ENCODE assay signal across 8 cellular contexts in the genomic region with DNA sequence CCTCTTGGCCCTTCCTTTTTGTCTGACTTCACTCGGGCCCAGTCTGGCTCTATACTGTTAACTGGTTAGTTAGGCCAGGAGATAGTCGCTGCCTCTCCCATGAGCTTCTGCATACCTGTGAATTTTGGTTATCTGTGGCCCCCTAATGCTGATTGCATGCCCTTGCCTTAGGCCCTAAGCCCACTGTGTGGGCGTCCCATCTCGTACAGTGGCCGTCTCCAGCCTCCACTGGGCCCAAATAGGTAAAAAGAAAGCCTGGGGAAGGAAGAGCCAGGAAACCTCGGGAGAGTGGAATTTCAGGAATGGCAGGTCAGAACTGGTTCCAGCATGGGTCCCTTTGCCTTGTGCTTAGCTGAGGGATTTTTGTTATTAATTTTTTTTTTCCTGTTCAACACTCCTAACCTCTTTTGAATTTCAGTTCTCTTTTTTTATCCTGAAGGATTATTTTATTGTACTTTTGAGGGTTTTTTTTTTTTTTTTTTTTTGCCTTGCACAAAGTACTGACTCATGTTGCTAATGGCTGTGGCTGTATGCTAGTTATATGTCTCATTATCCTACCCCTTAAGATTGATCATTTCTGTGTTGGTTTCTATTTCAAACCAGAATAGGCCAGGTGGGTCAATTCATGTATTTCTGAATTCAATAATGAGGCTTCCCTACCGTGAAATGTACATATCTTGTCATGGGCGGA. TPM values are rescaled to one million over a fixed set of nuclear protein-coding genes. Genes with fewer than 3 reads are reported as not detected.
A peak's percentile ranks its signal among the peaks of the same experiment; 100 is the strongest.
DNase-seq lines count a peak whose midpoint lies in the region; ATAC-seq and TF ChIP-seq lines count a peak whose summit lies in the region.

No MANE protein-coding gene starts in this region.

- H3K4me1 Mint-ChIP-seq in stimulated activated naive CD8-positive, alpha-beta T cell treated with anti-CD3 and anti-CD28 coated beads, Interleukin-15, Interleukin-2, amounts not matched to agents 100 ng/mL and 50 ng/mL, for 24 hours (ENCODE audit: low read depth): peaks cover 76% of the 10 kb centered on the region

- H3K27me3 Mint-ChIP-seq in stimulated activated naive CD8-positive, alpha-beta T cell treated with anti-CD3 and anti-CD28 coated beads, Interleukin-15, Interleukin-2, amounts not matched to agents 100 ng/mL and 50 ng/mL, for 24 hours: no peaks in the 10 kb centered on the region

- TF ChIP-seq POLR2A in adrenal gland (IDR thresholded peaks at IDR 0.05): no peak

- H3K36me3 Mint-ChIP-seq in stimulated activated naive CD8-positive, alpha-beta T cell treated with anti-CD3 and anti-CD28 coated beads, Interleukin-15, Interleukin-2, amounts not matched to agents 100 ng/mL and 50 ng/mL, for 24 hours (ENCODE audit: low read depth): peaks cover 37% of the 10 kb centered on the region

- H3K9me3 Mint-ChIP-seq in stimulated activated naive CD8-positive, alpha-beta T cell treated with anti-CD3 and anti-CD28 coated beads, Interleukin-15, Interleukin-2, amounts not matched to agents 100 ng/mL and 50 ng/mL, for 24 hours: no peaks in the 10 kb centered on the region

- DNase-seq in stimulated activated naive CD8-positive, alpha-beta T cell treated with anti-CD3 and anti-CD28 coated beads, Interleukin-15, Interleukin-2, amounts not matched to agents 100 U/mL and 50 U/mL, for 24 hours: no peak
- DNase-seq in adrenal gland: no peak
- DNase-seq in left lung: no peak
- peak in 1 of 2 donors; percentile 15 for DNase-seq in aorta
- DNase-seq in germinal center (ENCODE audit: low spot score): no peak
- DNase-seq in foreskin melanocyte: no peak

- H3K9me3 ChIP-seq in adrenal gland (replicated peaks in 1 of 3) (no peaks in the 10 kb centered on the region), left lung (no peaks in the 10 kb centered on the region), aorta (ENCODE audit: control insufficient read depth, low read length) (no peaks in the 10 kb centered on the region)

- peak overlapping the region; percentile 89 for H3K4me3 Mint-ChIP-seq in stimulated activated naive CD8-positive, alpha-beta T cell treated with anti-CD3 and anti-CD28 coated beads, Interleukin-15, Interleukin-2, amounts not matched to agents 100 ng/mL and 50 ng/mL, for 24 hours

- no peak for ATAC-seq in stimulated activated naive CD8-positive, alpha-beta T cell treated with anti-CD3 and anti-CD28 coated beads, Interleukin-15, Interleukin-2, amounts not matched to agents 100 U/mL and 50 U/mL, for 24 hours
- peak; percentile 7 for ATAC-seq in left lung
- ATAC-seq in aorta (ENCODE audit: low FRiP score): no peak
- ATAC-seq in HG02623 (IDR thresholded peaks at IDR 0.05; ENCODE audit: unreplicated experiment): no peak

- WGBS in adrenal gland, 4 donors: 29 to 36% (median 35%) methylated on average over 8 of the region's 8 CpGs
- WGBS in aorta, 2 donors: 20 to 25% methylated on average over 8 of the region's 8 CpGs

- H3K4me1 ChIP-seq in adrenal gland (replicated peaks in 1 of 2) (peaks cover 47 to 76% of the 10 kb centered on the region in 2 donors), left lung (peaks cover 51 to 81% of the 10 kb centered on the region in 2 donors), aorta (ENCODE audit: control insufficient read depth in 1 of 2, insufficient read depth in 2 of 2, low read length in 2 of 2) (peaks cover 4 to 12% of the 10 kb centered on the region in 2 donors)

- TF ChIP-seq CTCF in adrenal gland (IDR thresholded peaks at IDR 0.05): no peak
- TF ChIP-seq CTCF in left lung (IDR thresholded peaks at IDR 0.05): no peak

- intact Hi-C loops in adrenal gland (cut with DNase I): loop anchor here in 1 of 2 donors (10.0 kb wide), 1 partner anchor 78 kb away; no protein-coding TSS in a partner anchor
- intact Hi-C loops in left lung (cut with DNase I): no loop called here
- intact Hi-C loops in aorta (cut with DNase I): no loop called here

- no peak overlapping the region for H3K27ac Mint-ChIP-seq in stimulated activated naive CD8-positive, alpha-beta T cell treated with anti-CD3 and anti-CD28 coated beads, Interleukin-15, Interleukin-2, amounts not matched to agents 100 ng/mL and 50 ng/mL, for 24 hours

- H3K27me3 ChIP-seq in adrenal gland: no peaks in the 10 kb centered on the region
- H3K27me3 ChIP-seq in left lung: no peaks in the 10 kb centered on the region
- no peaks in the 10 kb centered on the region for H3K27me3 ChIP-seq in aorta (ENCODE audit: control insufficient read depth in 1 of 2, insufficient read depth in 2 of 2, low read length in 1 of 2)

- H3K4me3 ChIP-seq in adrenal gland (peak overlapping the region in 1 of 4 donors; percentile 9), left lung (peak overlapping the region in 1 of 2 donors; percentile 6), aorta (ENCODE audit: low read length in 2 of 2) (no peak overlapping the region)

- H3K27ac ChIP-seq in adrenal gland: peak overlapping the region in 4 of 5 donors; percentile 36 to 94 (median 59)
- H3K27ac ChIP-seq in left lung: peak overlapping the region; percentile 91 to 95
- peak overlapping the region; percentile 2 to 77 for H3K27ac ChIP-seq in aorta (ENCODE audit: low read depth in 1 of 2, low read length in 2 of 2)

- H3K36me3 ChIP-seq in adrenal gland (replicated peaks in 1 of 2): no peaks in the 10 kb centered on the region
- H3K36me3 ChIP-seq in left lung: no peaks in the 10 kb centered on the region
- H3K36me3 ChIP-seq in aorta (ENCODE audit: control insufficient read depth in 1 of 2, insufficient read depth in 2 of 2, low read length in 1 of 2): peaks cover 0 to 2% of the 10 kb centered on the region in 2 donors

RNA-seq across cellular contexts. Expression of gene PRRC2B, which starts 3.4 kb away (rescaled TPM):
- total RNA-seq in adrenal gland (100 to 1,000 TPM; 109 to 255 (median 161) TPM), left lung (100 to 1,000 TPM; 165 to 176 TPM), aorta (100 to 1,000 TPM; 200 to 263 TPM)
- polyA plus RNA-seq in adrenal gland (100 to 1,000 TPM in 1 of 3 donors, 10 to 100 TPM in 2; 56.9 to 141 (median 98.1) TPM), aorta (10 to 100 TPM; 23.9 to 50.8 TPM)

Comparison
In these comparisons a context has a peak if more than half of its experiments do, and no peak if none do; other contexts are left out.
1. H3K27ac ChIP-seq: peak in every context shown above with its lines; median percentile 93 in left lung; 59 in adrenal gland; 40 in aorta.